ENCODE assay signal across 3 cellular contexts in the genomic region with DNA sequence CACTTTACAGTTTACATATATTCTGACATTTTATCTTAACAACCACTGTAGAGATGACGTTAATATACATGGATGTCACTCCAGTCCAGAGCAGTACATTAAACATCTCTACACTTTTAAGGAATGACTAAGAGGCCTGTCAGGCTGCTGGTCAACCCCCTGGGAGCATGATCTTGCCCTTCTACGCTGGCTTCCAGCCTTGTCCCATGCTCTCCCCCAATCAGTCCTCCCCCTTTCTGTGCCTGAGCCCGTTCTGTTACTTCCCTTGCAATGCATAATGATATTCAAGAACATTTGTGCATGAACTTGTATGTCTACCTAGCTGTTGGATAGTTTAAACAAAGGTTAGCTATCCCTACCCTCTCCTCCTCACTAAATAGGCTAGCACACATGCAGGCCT.
TF ChIP-seq lines count a peak whose summit lies in the region.

No MANE protein-coding gene starts in this region.

TF ChIP-seq in SK-N-SH, 30 proteins besides CTCF, POLR2A, EP300 and RAD21:
- TF ChIP-seq RFX5 (IDR thresholded peaks at IDR 0.05; ENCODE audit: low read length): no peak
- TF ChIP-seq, protein P1, sequence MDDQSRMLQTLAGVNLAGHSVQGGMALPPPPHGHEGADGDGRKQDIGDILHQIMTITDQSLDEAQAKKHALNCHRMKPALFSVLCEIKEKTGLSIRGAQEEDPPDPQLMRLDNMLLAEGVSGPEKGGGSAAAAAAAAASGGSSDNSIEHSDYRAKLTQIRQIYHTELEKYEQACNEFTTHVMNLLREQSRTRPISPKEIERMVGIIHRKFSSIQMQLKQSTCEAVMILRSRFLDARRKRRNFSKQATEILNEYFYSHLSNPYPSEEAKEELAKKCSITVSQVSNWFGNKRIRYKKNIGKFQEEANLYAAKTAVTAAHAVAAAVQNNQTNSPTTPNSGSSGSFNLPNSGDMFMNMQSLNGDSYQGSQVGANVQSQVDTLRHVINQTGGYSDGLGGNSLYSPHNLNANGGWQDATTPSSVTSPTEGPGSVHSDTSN (IDR thresholded peaks at IDR 0.05): 0 out of 2 replicates have a peak, but pooled peaks have one; percentile 14

TF ChIP-seq in SK-N-SH treated with all-trans-retinoic acid at 6 μM for 48 hours, 23 proteins besides CTCF, POLR2A, EP300 and RAD21:
- TF ChIP-seq, protein P2, sequence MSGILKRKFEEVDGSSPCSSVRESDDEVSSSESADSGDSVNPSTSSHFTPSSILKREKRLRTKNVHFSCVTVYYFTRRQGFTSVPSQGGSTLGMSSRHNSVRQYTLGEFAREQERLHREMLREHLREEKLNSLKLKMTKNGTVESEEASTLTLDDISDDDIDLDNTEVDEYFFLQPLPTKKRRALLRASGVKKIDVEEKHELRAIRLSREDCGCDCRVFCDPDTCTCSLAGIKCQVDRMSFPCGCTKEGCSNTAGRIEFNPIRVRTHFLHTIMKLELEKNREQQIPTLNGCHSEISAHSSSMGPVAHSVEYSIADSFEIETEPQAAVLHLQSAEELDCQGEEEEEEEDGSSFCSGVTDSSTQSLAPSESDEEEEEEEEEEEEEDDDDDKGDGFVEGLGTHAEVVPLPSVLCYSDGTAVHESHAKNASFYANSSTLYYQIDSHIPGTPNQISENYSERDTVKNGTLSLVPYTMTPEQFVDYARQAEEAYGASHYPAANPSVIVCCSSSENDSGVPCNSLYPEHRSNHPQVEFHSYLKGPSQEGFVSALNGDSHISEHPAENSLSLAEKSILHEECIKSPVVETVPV (CRISPR knock-in tag; IDR thresholded peaks at IDR 0.05): no peak
- TF ChIP-seq BACH2 (CRISPR knock-in tag; IDR thresholded peaks at IDR 0.05; ENCODE audit: borderline replicate concordance) (no peak), ZC3H10 (CRISPR knock-in tag; IDR thresholded peaks at IDR 0.05) (no peak), RARB (CRISPR knock-in tag; IDR thresholded peaks at IDR 0.05) (no peak), OSR1 (CRISPR knock-in tag; IDR thresholded peaks at IDR 0.05) (no peak), TSHZ2 (CRISPR knock-in tag; IDR thresholded peaks at IDR 0.05) (no peak), ZNF70 (CRISPR knock-in tag; IDR thresholded peaks at IDR 0.05) (no peak), ZNF565 (CRISPR knock-in tag; conservative IDR thresholded peaks at IDR 0.05; ENCODE audit: low read depth) (no peak), ISL1 (CRISPR knock-in tag; IDR thresholded peaks at IDR 0.05) (no peak), ZFP3 (CRISPR knock-in tag; IDR thresholded peaks at IDR 0.05) (no peak), ARNTL (CRISPR knock-in tag; IDR thresholded peaks at IDR 0.05; ENCODE audit: borderline replicate concordance, low read depth) (no peak), PPARA (CRISPR knock-in tag; IDR thresholded peaks at IDR 0.05; ENCODE audit: borderline replicate concordance) (no peak), GLIS3 (CRISPR knock-in tag; IDR thresholded peaks at IDR 0.05) (no peak), SNAI2 (CRISPR knock-in tag; IDR thresholded peaks at IDR 0.05) (no peak)
- TF ChIP-seq, protein P3, sequence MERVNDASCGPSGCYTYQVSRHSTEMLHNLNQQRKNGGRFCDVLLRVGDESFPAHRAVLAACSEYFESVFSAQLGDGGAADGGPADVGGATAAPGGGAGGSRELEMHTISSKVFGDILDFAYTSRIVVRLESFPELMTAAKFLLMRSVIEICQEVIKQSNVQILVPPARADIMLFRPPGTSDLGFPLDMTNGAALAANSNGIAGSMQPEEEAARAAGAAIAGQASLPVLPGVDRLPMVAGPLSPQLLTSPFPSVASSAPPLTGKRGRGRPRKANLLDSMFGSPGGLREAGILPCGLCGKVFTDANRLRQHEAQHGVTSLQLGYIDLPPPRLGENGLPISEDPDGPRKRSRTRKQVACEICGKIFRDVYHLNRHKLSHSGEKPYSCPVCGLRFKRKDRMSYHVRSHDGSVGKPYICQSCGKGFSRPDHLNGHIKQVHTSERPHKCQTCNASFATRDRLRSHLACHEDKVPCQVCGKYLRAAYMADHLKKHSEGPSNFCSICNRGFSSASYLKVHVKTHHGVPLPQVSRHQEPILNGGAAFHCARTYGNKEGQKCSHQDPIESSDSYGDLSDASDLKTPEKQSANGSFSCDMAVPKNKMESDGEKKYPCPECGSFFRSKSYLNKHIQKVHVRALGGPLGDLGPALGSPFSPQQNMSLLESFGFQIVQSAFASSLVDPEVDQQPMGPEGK (CRISPR knock-in tag; IDR thresholded peaks at IDR 0.05; ENCODE audit: borderline replicate concordance): no peak

TF ChIP-seq in GM23338, 12 proteins besides CTCF, POLR2A, EP300 and RAD21:
- TF ChIP-seq NANOG (IDR thresholded peaks at IDR 0.05; ENCODE audit: borderline replicate concordance) (no peak), EZH2 (IDR thresholded peaks at IDR 0.05; ENCODE audit: low read depth, unreplicated experiment) (no peak), JUNB (IDR thresholded peaks at IDR 0.05; ENCODE audit: unreplicated experiment) (no peak), CREB1 (CRISPR knock-in tag; IDR thresholded peaks at IDR 0.05; ENCODE audit: low read depth) (no peak), POLR2AphosphoS5 (IDR thresholded peaks at IDR 0.05; ENCODE audit: low read depth) (no peak), STAT1 (IDR thresholded peaks at IDR 0.05; ENCODE audit: unreplicated experiment) (no peak), REST (IDR thresholded peaks at IDR 0.05; ENCODE audit: unreplicated experiment) (no peak), ZNF462 (CRISPR knock-in tag; IDR thresholded peaks at IDR 0.05) (no peak), EZH2phosphoT487 (IDR thresholded peaks at IDR 0.05; ENCODE audit: unreplicated experiment) (no peak), ZNF331 (CRISPR knock-in tag; IDR thresholded peaks at IDR 0.05; ENCODE audit: low read depth) (no peak), ZNF114 (CRISPR knock-in tag; IDR thresholded peaks at IDR 0.05) (no peak)
- TF ChIP-seq, protein P4, sequence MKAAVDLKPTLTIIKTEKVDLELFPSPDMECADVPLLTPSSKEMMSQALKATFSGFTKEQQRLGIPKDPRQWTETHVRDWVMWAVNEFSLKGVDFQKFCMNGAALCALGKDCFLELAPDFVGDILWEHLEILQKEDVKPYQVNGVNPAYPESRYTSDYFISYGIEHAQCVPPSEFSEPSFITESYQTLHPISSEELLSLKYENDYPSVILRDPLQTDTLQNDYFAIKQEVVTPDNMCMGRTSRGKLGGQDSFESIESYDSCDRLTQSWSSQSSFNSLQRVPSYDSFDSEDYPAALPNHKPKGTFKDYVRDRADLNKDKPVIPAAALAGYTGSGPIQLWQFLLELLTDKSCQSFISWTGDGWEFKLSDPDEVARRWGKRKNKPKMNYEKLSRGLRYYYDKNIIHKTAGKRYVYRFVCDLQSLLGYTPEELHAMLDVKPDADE (IDR thresholded peaks at IDR 0.05): no peak
